ENCODE assay signal across 10 cellular contexts in genomic region chr3:73623316-73623715, GRCh38. TPM values are rescaled to one million over a fixed set of nuclear protein-coding genes. Genes with fewer than 3 reads are reported as not detected.
DNase-seq lines count a peak whose midpoint lies in the region; ATAC-seq, FAIRE-seq and TF ChIP-seq lines count a peak whose summit lies in the region.
"Had no signal": no experiment of that assay in that cellular context is flagged by ENCODE, and none has a peak within 500 bp of the region (broad histone marks: within the 10 kb centered on the region; RNA-seq: fewer than 3 reads in every experiment).

No MANE protein-coding gene starts in this region.

- no peaks in the 10 kb centered on the region for H3K9me3 ChIP-seq in left lung
- H3K9me3 ChIP-seq in smooth muscle cell (replicated peaks; ENCODE audit: low read depth): no peaks in the 10 kb centered on the region
- no peaks in the 10 kb centered on the region for H3K9me3 ChIP-seq in PC-9 (ENCODE audit: insufficient read depth, low read depth)

- H2AFZ ChIP-seq in smooth muscle cell (ENCODE audit: low read depth) (no peak overlapping the region), PC-9 (no peak overlapping the region)

- H3K79me2 ChIP-seq in smooth muscle cell (ENCODE audit: low read depth) (peaks cover 63% of the 10 kb centered on the region), PC-9 (ENCODE audit: low read depth) (no peaks in the 10 kb centered on the region)

- H3K4me3 ChIP-seq in left lung (peak overlapping the region; percentile 30 to 31), smooth muscle cell (peak overlapping the region; percentile 75), PC-9 (no peak overlapping the region)

- H3K9me2 ChIP-seq in PC-9 (ENCODE audit: insufficient read depth): no peaks in the 10 kb centered on the region

- H3K36me3 ChIP-seq in left lung (no peaks in the 10 kb centered on the region), smooth muscle cell (ENCODE audit: low read depth) (no peaks in the 10 kb centered on the region), PC-9 (ENCODE audit: low read depth) (no peaks in the 10 kb centered on the region)

- TF ChIP-seq POLR2A in GM12892 (IDR thresholded peaks at IDR 0.05; ENCODE audit: low read depth, low read length): no peak

- peak overlapping the region; percentile 39 for H3K27ac ChIP-seq in cingulate gyrus (ENCODE audit: low read depth, low read length)
- H3K27ac ChIP-seq in left lung: peak overlapping the region in 1 of 2 donors; percentile 78
- peak overlapping the region; percentile 36 for H3K27ac ChIP-seq in smooth muscle cell (ENCODE audit: low read depth)
- H3K27ac ChIP-seq in PC-9: no peak overlapping the region

- H4K20me1 ChIP-seq in smooth muscle cell (ENCODE audit: low read depth) (peaks cover 56% of the 10 kb centered on the region), PC-9 (ENCODE audit: insufficient read depth) (no peaks in the 10 kb centered on the region)

- CTCF ChIA-PET in PC-9 (lab: Charles Lee): no interaction called here

- TF ChIP-seq CTCF in HFFc6 (IDR thresholded peaks at IDR 0.05): no peak
- TF ChIP-seq CTCF in left lung (IDR thresholded peaks at IDR 0.05): no peak
- TF ChIP-seq CTCF in smooth muscle cell (IDR thresholded peaks at IDR 0.05; ENCODE audit: borderline replicate concordance, insufficient read depth, poor library complexity, severe bottlenecking): no peak
- TF ChIP-seq CTCF in PC-9 (conservative IDR thresholded peaks at IDR 0.05): no peak

- H3K4me1 ChIP-seq in left lung: no peaks in the 10 kb centered on the region
- H3K4me1 ChIP-seq in smooth muscle cell (ENCODE audit: low read depth): peaks cover 18% of the 10 kb centered on the region
- no peaks in the 10 kb centered on the region for H3K4me1 ChIP-seq in PC-9 (replicated peaks; ENCODE audit: insufficient read depth)

- peak overlapping the region; percentile 93 for H3K4me3 Mint-ChIP-seq in HFFc6

- no peaks in the 10 kb centered on the region for H3K9me3 Mint-ChIP-seq in HFFc6

- peak overlapping the region; percentile 59 for H3K9ac ChIP-seq in smooth muscle cell (ENCODE audit: low read depth)

- no TSS peak for BruUV-seq in PC-9 (replicated peaks; lab: Mats Ljungman, UMichigan)

- H3K27me3 Mint-ChIP-seq in HFFc6 (ENCODE audit: insufficient read depth): no peaks in the 10 kb centered on the region

- WGBS in smooth muscle cell (ENCODE audit: low lambda C conversion rate): 16% methylated on average over 3 of the region's 3 CpGs

- DNase-seq in HFFc6: no peak
- no peak for DNase-seq in left lung
- no peak for DNase-seq in smooth muscle cell (lab: John Stamatoyannopoulos, UW; ENCODE audit: unreplicated experiment)
- no peak for DNase-seq in D341Med (ENCODE audit: low spot score)
- no peak for DNase-seq in PC-9
- DNase-seq in activated gamma-delta T cell treated with Interleukin-2 at 50 U/mL for 16 hours: no peak
- no peak for DNase-seq in GM12892 (ENCODE audit: insufficient read length)
- DNase-seq: activated gamma-delta T cell, KBM-7 had no signal

- intact Hi-C loops in left lung (cut with DNase I): no loop called here
- intact Hi-C loops in PC-9 (cut with micrococcal nuclease; ENCODE audit: unreplicated experiment): no loop called here

- H3K27me3 ChIP-seq in left lung (peaks cover 5 to 59% of the 10 kb centered on the region in 2 donors), smooth muscle cell (ENCODE audit: low read depth) (no peaks in the 10 kb centered on the region), PC-9 (ENCODE audit: insufficient read depth, low read depth) (no peaks in the 10 kb centered on the region; the same call in 1 of the 2 replicates)

- peaks cover 11% of the 10 kb centered on the region for H3K36me3 Mint-ChIP-seq in HFFc6 (ENCODE audit: low read depth)

- peaks cover 79% of the 10 kb centered on the region for H3K4me1 Mint-ChIP-seq in HFFc6 (ENCODE audit: low read depth)

- FAIRE-seq in GM12892 (lab: Jason Lieb, UNC): no peak

- H3F3A ChIP-seq in smooth muscle cell (ENCODE audit: low read depth) (peaks cover 14% of the 10 kb centered on the region), PC-9 (ENCODE audit: insufficient read depth, low read depth) (no peaks in the 10 kb centered on the region)

- no peak for ATAC-seq in left lung

- H3K4me2 ChIP-seq in smooth muscle cell: peak overlapping the region; percentile 91
- no peak overlapping the region for H3K4me2 ChIP-seq in PC-9

- POLR2A ChIA-PET in PC-9 (lab: Charles Lee; ENCODE audit: unreplicated experiment): no interaction called here

- peak overlapping the region; percentile 54; the same call in 1 of the 2 replicates for H3K27ac Mint-ChIP-seq in HFFc6

RNA-seq across cellular contexts. Expression of gene PDZRN3, which starts 1.4 kb away (rescaled TPM):
- 10 to 100 TPM; 15.1 to 18.5 (median 16.7) TPM for total RNA-seq in HFFc6 (2021; fragmentation: NEBNext Ultra II Directional; extraction: Animal tissue kit (Norgen Biotek cat#: 25700))
- total RNA-seq in left lung: 10 to 100 TPM; 20.0 to 33.5 TPM
- 99.5 and 125 TPM in 2 replicates for total RNA-seq in smooth muscle cell
- 118 and 128 TPM in 2 replicates for polyA plus RNA-seq in smooth muscle cell
- not detected in 2 replicates for total RNA-seq in PC-9 (2021)
- not detected for polyA plus RNA-seq in GM12892 (2012; ENCODE audit: missing spikeins)

Comparison
In these comparisons a context has a peak if more than half of its experiments do, and no peak if none do; other contexts are left out.
1. RNA of gene PDZRN3, which starts 1.4 kb away (total RNA-seq): 99.5 to 125 TPM in smooth muscle cell, 20.0 to 33.5 TPM in left lung and 15.1 to 18.5 TPM in HFFc6; not detected in PC-9; every median in the first group is over 10 times any median in the second.